ENCODE assay signal across 8 cellular contexts in the genomic region with DNA sequence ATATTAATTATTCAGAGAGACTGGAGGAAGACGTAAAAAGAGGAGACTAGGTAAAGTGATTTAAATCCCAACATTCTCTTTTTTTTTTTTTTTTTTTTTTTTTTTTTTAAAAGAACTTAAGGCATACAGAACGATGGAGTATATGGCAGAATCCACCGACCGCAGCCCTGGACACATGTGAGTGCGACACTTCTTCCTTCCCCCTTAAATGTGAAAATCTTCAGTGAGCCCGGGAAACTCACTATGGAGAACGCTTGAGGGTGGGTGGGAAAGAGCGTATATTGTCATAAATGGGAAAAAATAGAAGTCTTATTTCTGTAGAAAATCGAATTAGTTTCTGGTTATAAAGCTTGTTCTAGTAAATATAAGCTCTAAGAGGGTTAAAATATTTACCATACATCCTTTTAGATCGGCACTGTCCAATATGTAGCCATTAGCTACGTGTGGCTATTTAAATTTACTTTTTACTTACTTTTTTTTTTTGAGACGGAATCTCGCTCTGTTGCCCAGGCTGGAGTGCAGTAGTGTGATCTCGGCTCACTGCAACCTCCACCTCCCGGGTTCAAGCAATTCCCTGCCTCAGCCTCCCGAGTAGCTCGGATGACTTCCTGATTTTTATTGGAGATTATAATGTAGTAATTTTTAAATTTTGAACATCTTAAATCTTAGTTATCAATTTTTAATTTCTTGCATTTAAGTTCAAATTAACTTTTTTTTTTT. TPM values are rescaled to one million over a fixed set of nuclear protein-coding genes. Genes with fewer than 3 reads are reported as not detected.
DNase-seq lines count a peak whose midpoint lies in the region; ATAC-seq and TF ChIP-seq lines count a peak whose summit lies in the region.

No MANE protein-coding gene starts in this region.

- peak; percentile 39 for ATAC-seq in upper lobe of right lung
- ATAC-seq in HG03039 (IDR thresholded peaks at IDR 0.05; ENCODE audit: unreplicated experiment): no peak
- ATAC-seq in HG02840 (IDR thresholded peaks at IDR 0.05; ENCODE audit: low FRiP score, unreplicated experiment): no peak

- no peak for TF ChIP-seq CTCF in upper lobe of right lung (IDR thresholded peaks at IDR 0.05)

- H3K9me3 ChIP-seq in upper lobe of right lung: no peaks in the 10 kb centered on the region

- H3K4me1 ChIP-seq in upper lobe of right lung: peaks cover 20% of the 10 kb centered on the region

- peak; percentile 54 for DNase-seq in CD1c-positive myeloid dendritic cell (ENCODE audit: extremely low spot score)
- DNase-seq in H4 (ENCODE audit: low spot score): peak; percentile 30
- DNase-seq in RPMI7951 (ENCODE audit: low read depth): peak; percentile 41
- DNase-seq in dermis blood vessel endothelial cell: peak; percentile 56
- peak; percentile 51 for DNase-seq in medulla oblongata (ENCODE audit: extremely low spot score)
- no peak for DNase-seq in upper lobe of right lung

- H3K36me3 ChIP-seq in upper lobe of right lung: peaks cover 17% of the 10 kb centered on the region

- intact Hi-C loops in upper lobe of right lung (cut with DNase I): no loop called here

- H3K4me3 ChIP-seq in upper lobe of right lung: peak overlapping the region; percentile 84

- H3K27ac ChIP-seq in upper lobe of right lung: peak overlapping the region; percentile 95

- H3K27me3 ChIP-seq in upper lobe of right lung: no peaks in the 10 kb centered on the region

RNA-seq across cellular contexts. Expression of a gene that starts 0.9 kb away (rescaled TPM):
- 47.3 and 83.3 TPM in 2 replicates for total RNA-seq in H4 (2014; rRNA removed; shearing (Covaris generic))
- 73.4 and 85.9 TPM in 2 replicates for total RNA-seq in RPMI7951 (2014; rRNA removed; shearing (Covaris generic))
- total RNA-seq in dermis blood vessel endothelial cell (82.5 and 94.6 TPM in 2 replicates), upper lobe of right lung (40.9 TPM)
